In genomic region chr19:35247526-35248309, GRCh38 we compare ENCODE assay signal across 8 cellular contexts. TPM values are rescaled to one million over a fixed set of nuclear protein-coding genes. Genes with fewer than 3 reads are reported as not detected.
DNase-seq lines count a peak whose midpoint lies in the region; ATAC-seq, FAIRE-seq and TF ChIP-seq lines count a peak whose summit lies in the region.

No MANE protein-coding gene starts in this region.

- intact Hi-C loops in right lobe of liver (cut with DNase I) = no loop called here

- H3K27me3 Mint-ChIP-seq in T-cell = peaks cover 3 to 6% of the 10 kb centered on the region in 2 donors
- peaks cover 0 to 5% of the 10 kb centered on the region in 2 donors for H3K27me3 Mint-ChIP-seq in stimulated activated naive B cell treated with anti-CD40 and anti-IgM and Interleukin-4, amounts not matched to agents 10 μg/mL and 1 μg/mL and 100 μg/mL, for 72 hours

- peaks cover 4 to 11% (median 6%) of the 10 kb centered on the region in 3 donors for H3K9me3 Mint-ChIP-seq in T-cell
- no peaks in the 10 kb centered on the region for H3K9me3 Mint-ChIP-seq in stimulated activated naive B cell treated with anti-CD40 and anti-IgM and Interleukin-4, amounts not matched to agents 10 μg/mL and 1 μg/mL and 100 μg/mL, for 72 hours

- peak overlapping the region; percentile 76 to 99 (median 92) for H3K4me2 ChIP-seq in BLaER1 treated with 17β-estradiol and CSF1 and Interleukin-3, amounts not matched to agents 10 nM and 100 nM

- peaks cover 18% of the 10 kb centered on the region for H3K36me3 Mint-ChIP-seq in T-cell
- peaks cover 4 to 17% of the 10 kb centered on the region in 2 donors for H3K36me3 Mint-ChIP-seq in stimulated activated naive B cell treated with anti-CD40 and anti-IgM and Interleukin-4, amounts not matched to agents 10 μg/mL and 1 μg/mL and 100 μg/mL, for 72 hours

- H3K27ac Mint-ChIP-seq in T-cell = peak overlapping the region; percentile 96 to 98
- peak overlapping the region; percentile 98 for H3K27ac Mint-ChIP-seq in stimulated activated naive B cell treated with anti-CD40 and anti-IgM and Interleukin-4, amounts not matched to agents 10 μg/mL and 1 μg/mL and 100 μg/mL, for 72 hours

- H4K20me1 ChIP-seq in BLaER1 treated with 17β-estradiol and CSF1 and Interleukin-3, amounts not matched to agents 10 nM and 100 nM = no peaks in the 10 kb centered on the region; a peak in 2 of 22 replicates

- peaks cover 37 to 61% (median 57%) of the 10 kb centered on the region in 11 experiments for H3K27me3 ChIP-seq in BLaER1 treated with 17β-estradiol and CSF1 and Interleukin-3, amounts not matched to agents 10 nM and 100 nM
- H3K27me3 ChIP-seq in bronchial epithelial cell (ENCODE audit: control insufficient read depth, insufficient read depth, low read length) (no peaks in the 10 kb centered on the region), right lobe of liver (no peaks in the 10 kb centered on the region)

- FAIRE-seq in bronchial epithelial cell (lab: Jason Lieb, UNC) = peak; percentile 23

- peaks cover 28 to 46% (median 39%) of the 10 kb centered on the region in 3 donors for H3K4me1 Mint-ChIP-seq in T-cell
- H3K4me1 Mint-ChIP-seq in stimulated activated naive B cell treated with anti-CD40 and anti-IgM and Interleukin-4, amounts not matched to agents 10 μg/mL and 1 μg/mL and 100 μg/mL, for 72 hours = peaks cover 19 to 26% of the 10 kb centered on the region in 2 donors

- H3K9ac ChIP-seq in BLaER1 treated with 17β-estradiol and CSF1 and Interleukin-3, amounts not matched to agents 10 nM and 100 nM = peak overlapping the region in 6 of 11 experiments; percentile 6 to 71 (median 35); a peak in 8 of 22 replicates

- TF ChIP-seq POLR2A in right lobe of liver (IDR thresholded peaks at IDR 0.05) = no peak

- ATAC-seq in GM19324 (IDR thresholded peaks at IDR 0.05; ENCODE audit: low FRiP score, unreplicated experiment) (peak; percentile 37), T-cell (replicated peaks in 1 of 4) (peak; percentile 38 to 56 (median 42)), right lobe of liver (peak; percentile 73 to 84 (median 78))
- ATAC-seq in stimulated activated naive B cell treated with anti-CD40 and anti-IgM and Interleukin-4, amounts not matched to agents 10 μg/mL and 1 μg/mL and 100 μg/mL, for 72 hours (replicated peaks) = peak; percentile 51 to 56

- CTCF ChIA-PET in T-cell (lab: Charles Lee) = interaction anchor here in 1 of 2 donors (1.0 kb wide), 1 partner anchor 247 kb away, joined by 3 read pairs; no protein-coding TSS in a partner anchor

- peaks cover 0 to 30% (median 6%) of the 10 kb centered on the region in 11 experiments; a peak in 12 of 22 replicates for H3K9me3 ChIP-seq in BLaER1 treated with 17β-estradiol and CSF1 and Interleukin-3, amounts not matched to agents 10 nM and 100 nM (replicated peaks in 1 of 11)
- H3K9me3 ChIP-seq in right lobe of liver = no peaks in the 10 kb centered on the region

- peaks cover 18 to 32% (median 25%) of the 10 kb centered on the region in 10 experiments for H3K4me1 ChIP-seq in BLaER1 treated with 17β-estradiol and CSF1 and Interleukin-3, amounts not matched to agents 10 nM and 100 nM
- peaks cover 0 to 7% (median 2%) of the 10 kb centered on the region in 4 donors for H3K4me1 ChIP-seq in right lobe of liver

- POLR2A ChIA-PET in T-cell (lab: Charles Lee) = no interaction called here

- H3K4me3 ChIP-seq in BLaER1 treated with 17β-estradiol and CSF1 and Interleukin-3, amounts not matched to agents 10 nM and 100 nM = peak overlapping the region; percentile 48 to 65 (median 57)
- H3K4me3 ChIP-seq in bronchial epithelial cell (ENCODE audit: low read depth, low read length) = peak overlapping the region; percentile 98
- H3K4me3 ChIP-seq in right lobe of liver = peak overlapping the region; percentile 70 to 88 (median 81)

- DNase-seq in HT-29 (ENCODE audit: low spot score) = peak; percentile 99
- peak in 27 of 34 experiments; percentile 28 to 67 (median 42) for DNase-seq in T-cell
- DNase-seq in bronchial epithelial cell (ENCODE audit: low read depth) = peak; percentile 75
- DNase-seq in right lobe of liver = peak; percentile 85 to 94 (median 93)
- DNase-seq in stimulated activated naive B cell treated with anti-CD40 and anti-IgM and Interleukin-4, amounts not matched to agents 10 μg/mL and 1 μg/mL and 100 μg/mL, for 72 hours = peak; percentile 50
- no peak for DNase-seq in medulla oblongata (ENCODE audit: extremely low spot score)

- no peaks in the 10 kb centered on the region for H3K36me3 ChIP-seq in BLaER1 treated with 17β-estradiol and CSF1 and Interleukin-3, amounts not matched to agents 10 nM and 100 nM
- H3K36me3 ChIP-seq in bronchial epithelial cell (ENCODE audit: control insufficient read depth, insufficient read depth, low read length) = peaks cover 10% of the 10 kb centered on the region
- H3K36me3 ChIP-seq in right lobe of liver = peaks cover 0 to 6% (median under 1%) of the 10 kb centered on the region in 4 donors

- no peak overlapping the region for H3K27ac ChIP-seq in BLaER1 treated with 17β-estradiol and CSF1 and Interleukin-3, amounts not matched to agents 10 nM and 100 nM
- peak overlapping the region; percentile 68 to 99 (median 98) for H3K27ac ChIP-seq in right lobe of liver

- H3K4me3 Mint-ChIP-seq in T-cell = peak overlapping the region; percentile 86 to 95 (median 91)
- H3K4me3 Mint-ChIP-seq in stimulated activated naive B cell treated with anti-CD40 and anti-IgM and Interleukin-4, amounts not matched to agents 10 μg/mL and 1 μg/mL and 100 μg/mL, for 72 hours = peak overlapping the region; percentile 89 to 93

- 3% methylated on average over 11 of the region's 42 CpGs for WGBS in right lobe of liver (ENCODE audit: insufficient coverage, low coverage, low lambda C conversion rate, missing lambda C conversion rate)

- TF ChIP-seq CTCF in bronchial epithelial cell (IDR thresholded peaks at IDR 0.05; ENCODE audit: insufficient read depth, low read length, severe bottlenecking) (peak; percentile 83), right lobe of liver (IDR thresholded peaks at IDR 0.05) (peak; percentile 46 to 67 (median 58))

RNA-seq across cellular contexts. Expression of gene LSR, which starts 1.1 kb away (rescaled TPM):
- total RNA-seq in HT-29 (2014; rRNA removed; shearing (Covaris generic)) = 475 and 478 TPM in 2 replicates
- 10 to 100 TPM; 36.8 to 64.9 (median 57.4) TPM for total RNA-seq in T-cell
- total RNA-seq in bronchial epithelial cell = 11.3 and 27.0 TPM in 2 replicates
- total RNA-seq in right lobe of liver = 100 to 1,000 TPM in 4 of 6 experiments, 10 to 100 TPM in 2; 96.6 to 138 (median 112) TPM

RNA-seq across cellular contexts. Expression of gene FAM187B, which starts 19.2 kb away (rescaled TPM):
- not detected in 2 replicates for total RNA-seq in HT-29 (2014; rRNA removed; shearing (Covaris generic))
- not detected for total RNA-seq in T-cell
- total RNA-seq in bronchial epithelial cell = not detected in 2 replicates
- total RNA-seq in right lobe of liver = not detected

RNA-seq across cellular contexts. Expression of gene USF2, which starts 21.0 kb away (rescaled TPM):
- 218 and 226 TPM in 2 replicates for total RNA-seq in HT-29 (2014; rRNA removed; shearing (Covaris generic))
- total RNA-seq in T-cell (100 to 1,000 TPM; 207 to 255 (median 249) TPM), bronchial epithelial cell (60.8 and 67.3 TPM in 2 replicates), right lobe of liver (10 to 100 TPM; 65.4 to 78.5 (median 75.7) TPM)

RNA-seq across cellular contexts. Expression of gene HAMP, which starts 34.6 kb away (rescaled TPM):
- total RNA-seq in HT-29 (2014; rRNA removed; shearing (Covaris generic)) = 0.05 TPM in 1 of 2 replicates, not detected in the other
- total RNA-seq in T-cell (1 to 10 TPM in 4 of 5 donors, under 1 TPM in 1; 0.65 to 1.9 (median 1.1) TPM), bronchial epithelial cell (not detected in 2 replicates), right lobe of liver (100 to 1,000 TPM in 2 of 6 experiments, 10 to 100 TPM in 3, under 1 TPM in 1; 0.86 to 146 (median 65.3) TPM)

RNA-seq across cellular contexts. Expression of gene MAG, which starts 44.2 kb away (rescaled TPM):
- not detected in 2 replicates for total RNA-seq in HT-29 (2014; rRNA removed; shearing (Covaris generic))
- total RNA-seq in T-cell = under 1 TPM in 2 of 5 donors, not detected in 3; 0.16 to 0.19 TPM
- not detected in 2 replicates for total RNA-seq in bronchial epithelial cell
- under 1 TPM in 1 of 6 experiments, not detected in 5; 0.40 TPM for total RNA-seq in right lobe of liver

Comparison
In these comparisons a context has a peak if more than half of its experiments do, and no peak if none do; other contexts are left out.
1. H3K27ac ChIP-seq: peak in right lobe of liver (3 of 3); none in BLaER1 treated with 17β-estradiol and CSF1 and Interleukin-3, amounts not matched to agents 10 nM and 100 nM (0 of 11).
2. Peak in every context shown above with its lines, with median percentiles within 50 percentile points of each other: H3K4me3 ChIP-seq and ATAC-seq.